8 cellular contexts compared by ENCODE assay signal in genomic region chr21:43884012-43884860, GRCh38. TPM values are rescaled to one million over a fixed set of nuclear protein-coding genes. Genes with fewer than 3 reads are reported as not detected.
A peak's percentile ranks its signal among the peaks of the same experiment; 100 is the strongest.
DNase-seq lines count a peak whose midpoint lies in the region; ATAC-seq and TF ChIP-seq lines count a peak whose summit lies in the region.

No MANE protein-coding gene starts in this region.

- H3K4me1 ChIP-seq in spleen: peaks cover 0 to 75% (median 55%) of the 10 kb centered on the region in 6 donors

- H3K27me3 ChIP-seq in spleen (replicated peaks in 1 of 7): no peaks in the 10 kb centered on the region

- H3K9me3 ChIP-seq in spleen: no peaks in the 10 kb centered on the region

- intact Hi-C loops in spleen (cut with DNase I; ENCODE audit: low total_unique reads): no loop called here

- no peak for TF ChIP-seq CTCF in fibroblast of pulmonary artery (IDR thresholded peaks at IDR 0.05; ENCODE audit: low read length, missing control alignments)
- TF ChIP-seq CTCF in spleen (IDR thresholded peaks at IDR 0.05 in 8 of 11, conservative IDR thresholded peaks at IDR 0.05 in 3 of 11): no peak

- no peak for TF ChIP-seq POLR2A in spleen (IDR thresholded peaks at IDR 0.05)

- H3K27ac ChIP-seq in spleen: peak overlapping the region in 6 of 8 donors; percentile 47 to 77 (median 64)

- peak; percentile 61 for DNase-seq in stimulated activated CD4-positive, alpha-beta T cell treated with anti-CD3 and anti-CD28 coated beads, Interleukin-15, amount 100 ng/mL, for 24 hours
- no peak for DNase-seq in stimulated activated CD4-positive, alpha-beta T cell treated with anti-CD3 and anti-CD28 coated beads, Interleukin-12 subunit alpha, Interleukin-12 subunit beta, amount 100 ng/mL, for 4 hours
- peak; percentile 34 for DNase-seq in T-helper 22 cell (ENCODE audit: low read depth)
- peak; percentile 44 for DNase-seq in fibroblast of pulmonary artery (ENCODE audit: low read depth)
- DNase-seq in spleen: peak; percentile 57
- no peak for DNase-seq in NCI-H446 treated with DMSO at 0.1 percent for 48 hours (lab: John Stamatoyannopoulos, UW)
- DNase-seq in EL: no peak

- H3K36me3 ChIP-seq in spleen: peaks cover 0 to 48% (median 2%) of the 10 kb centered on the region in 6 donors

- ATAC-seq in GM21360 (IDR thresholded peaks at IDR 0.05; ENCODE audit: unreplicated experiment): no peak

- H3K4me3 ChIP-seq in fibroblast of pulmonary artery (replicated peaks; ENCODE audit: low read depth, low read length) (no peak overlapping the region), spleen (no peak overlapping the region)

- WGBS in spleen, 5 donors: 20 to 31% (median 28%) methylated on average over 15 to 16 of the region's 16 CpGs

RNA-seq across cellular contexts. Expression of gene AGPAT3, which starts 19.2 kb away (rescaled TPM):
- 10 to 100 TPM; 50.8 to 92.0 (median 64.5) TPM for total RNA-seq in spleen
- polyA plus RNA-seq in spleen: 10 to 100 TPM in 1 of 3 donors, 1 to 10 TPM in 2; 6.9 to 20.7 (median 8.3) TPM

Comparison
In these comparisons a context has a peak if more than half of its experiments do, and no peak if none do; other contexts are left out.
1. DNase-seq: peak in stimulated activated CD4-positive, alpha-beta T cell treated with anti-CD3 and anti-CD28 coated beads, Interleukin-15, amount 100 ng/mL, for 24 hours (single experiment), T-helper 22 cell (single experiment), fibroblast of pulmonary artery (single experiment) and spleen (single experiment); none in stimulated activated CD4-positive, alpha-beta T cell treated with anti-CD3 and anti-CD28 coated beads, Interleukin-12 subunit alpha, Interleukin-12 subunit beta, amount 100 ng/mL, for 4 hours (single experiment), NCI-H446 treated with DMSO at 0.1 percent for 48 hours (single experiment) and EL (single experiment).